ENCODE assay signal across 24 cellular contexts in genomic region chr19:8561071-8561764, GRCh38. TPM values are rescaled to one million over a fixed set of nuclear protein-coding genes. Genes with fewer than 3 reads are reported as not detected.
A peak's percentile ranks its signal among the peaks of the same experiment; 100 is the strongest.
DNase-seq lines count a peak whose midpoint lies in the region; ATAC-seq and TF ChIP-seq lines count a peak whose summit lies in the region.
"Had no signal": no experiment of that assay in that cellular context is flagged by ENCODE, and none has a peak within 500 bp of the region (broad histone marks: within the 10 kb centered on the region; RNA-seq: fewer than 3 reads in every experiment).

No MANE protein-coding gene starts in this region.

- POLR2A ChIA-PET in activated naive CD8-positive, alpha-beta T cell treated with anti-CD3 and anti-CD28 coated beads, Interleukin-2, amount 10 ng/mL, durations not matched to agents 7 days and 5 days (lab: Charles Lee), result no interaction called here
- POLR2A ChIA-PET in naive thymus-derived CD8-positive, alpha-beta T cell (lab: Charles Lee), result interaction anchor here (2.5 kb wide), 1 partner anchor 9 kb away, joined by 8 read pairs; no protein-coding TSS in a partner anchor

- TF ChIP-seq CTCF in GM10266 (IDR thresholded peaks at IDR 0.05; ENCODE audit: control insufficient read depth, insufficient read depth, low read depth, missing control alignments), result no peak

- H3K4me1 Mint-ChIP-seq in T-helper 1 cell treated with Interleukin-12 subunit alpha and Interleukin-12 subunit beta and Interleukin-4 antibody, amounts not matched to agents 30 μg/mL and 1 μg/mL, for 36 hours (ENCODE audit: low read depth), result peaks cover 32% of the 10 kb centered on the region
- H3K4me1 Mint-ChIP-seq in activated naive CD8-positive, alpha-beta T cell treated with anti-CD3 and anti-CD28 coated beads, Interleukin-2, amount 10 ng/mL, durations not matched to agents 7 days and 5 days, result peaks cover 23% of the 10 kb centered on the region
- H3K4me1 Mint-ChIP-seq in naive thymus-derived CD8-positive, alpha-beta T cell, result peaks cover 20 to 62% (median 40%) of the 10 kb centered on the region in 4 donors

- no peak for DNase-seq in T-helper 1 cell
- peak; percentile 54 for DNase-seq in ELF-1 (ENCODE audit: low read depth, low spot score)
- DNase-seq in activated naive CD8-positive, alpha-beta T cell treated with anti-CD3 and anti-CD28 coated beads, Interleukin-2, amount 10 ng/mL, durations not matched to agents 7 days and 5 days, result no peak
- no peak for DNase-seq in naive thymus-derived CD8-positive, alpha-beta T cell
- no peak for DNase-seq in T-helper 9 cell
- DNase-seq in GM10266 (ENCODE audit: extremely low spot score), result no peak
- DNase-seq: activated gamma-delta T cell treated with Interleukin-2 at 50 U/mL for 16 hours; DMS153; GF-D8; HCEC 1CT; NCI-H1417; NCI-H2171; NCI-H69; pancreas; SHP77; stimulated activated naive CD4-positive, alpha-beta T cell treated with Interleukin-2 at 50 U/mL for 16 hours; transverse colon had no signal

- no peaks in the 10 kb centered on the region for H3K9me3 Mint-ChIP-seq in T-helper 1 cell treated with Interleukin-12 subunit alpha and Interleukin-12 subunit beta and Interleukin-4 antibody, amounts not matched to agents 30 μg/mL and 1 μg/mL, for 36 hours
- H3K9me3 Mint-ChIP-seq in activated naive CD8-positive, alpha-beta T cell treated with anti-CD3 and anti-CD28 coated beads, Interleukin-2, amount 10 ng/mL, durations not matched to agents 7 days and 5 days, result no peaks in the 10 kb centered on the region
- H3K9me3 Mint-ChIP-seq in naive thymus-derived CD8-positive, alpha-beta T cell, result no peaks in the 10 kb centered on the region

- no peak overlapping the region for H3K4me3 Mint-ChIP-seq in T-helper 1 cell treated with Interleukin-12 subunit alpha and Interleukin-12 subunit beta and Interleukin-4 antibody, amounts not matched to agents 30 μg/mL and 1 μg/mL, for 36 hours
- H3K4me3 Mint-ChIP-seq in activated naive CD8-positive, alpha-beta T cell treated with anti-CD3 and anti-CD28 coated beads, Interleukin-2, amount 10 ng/mL, durations not matched to agents 7 days and 5 days, result no peak overlapping the region
- H3K4me3 Mint-ChIP-seq in naive thymus-derived CD8-positive, alpha-beta T cell, result peak overlapping the region in 1 of 10 donors; percentile 41
- H3K4me3 Mint-ChIP-seq: B cell had no signal

- peak overlapping the region; percentile 20 for H3K27ac Mint-ChIP-seq in T-helper 1 cell treated with Interleukin-12 subunit alpha and Interleukin-12 subunit beta and Interleukin-4 antibody, amounts not matched to agents 30 μg/mL and 1 μg/mL, for 36 hours
- H3K27ac Mint-ChIP-seq in activated naive CD8-positive, alpha-beta T cell treated with anti-CD3 and anti-CD28 coated beads, Interleukin-2, amount 10 ng/mL, durations not matched to agents 7 days and 5 days, result peak overlapping the region; percentile 68
- H3K27ac Mint-ChIP-seq in naive thymus-derived CD8-positive, alpha-beta T cell, result peak overlapping the region in 9 of 10 donors; percentile 22 to 90 (median 70)
- H3K27ac Mint-ChIP-seq: B cell had no signal

- no peaks in the 10 kb centered on the region for H3K27me3 Mint-ChIP-seq in T-helper 1 cell treated with Interleukin-12 subunit alpha and Interleukin-12 subunit beta and Interleukin-4 antibody, amounts not matched to agents 30 μg/mL and 1 μg/mL, for 36 hours (ENCODE audit: low read depth)
- no peaks in the 10 kb centered on the region for H3K27me3 Mint-ChIP-seq in activated naive CD8-positive, alpha-beta T cell treated with anti-CD3 and anti-CD28 coated beads, Interleukin-2, amount 10 ng/mL, durations not matched to agents 7 days and 5 days
- no peaks in the 10 kb centered on the region for H3K27me3 Mint-ChIP-seq in naive thymus-derived CD8-positive, alpha-beta T cell
- H3K27me3 Mint-ChIP-seq: B cell had no signal

- ATAC-seq in activated naive CD8-positive, alpha-beta T cell treated with anti-CD3 and anti-CD28 coated beads, Interleukin-2, amount 10 ng/mL, durations not matched to agents 7 days and 5 days (ENCODE audit: low read depth), result no peak
- no peak for ATAC-seq in naive thymus-derived CD8-positive, alpha-beta T cell
- ATAC-seq in HG03159 (IDR thresholded peaks at IDR 0.05; ENCODE audit: unreplicated experiment), result no peak
- ATAC-seq: GM12878, pancreas, sciatic nerve had no signal

- H3K36me3 Mint-ChIP-seq in T-helper 1 cell treated with Interleukin-12 subunit alpha and Interleukin-12 subunit beta and Interleukin-4 antibody, amounts not matched to agents 30 μg/mL and 1 μg/mL, for 36 hours (ENCODE audit: low read depth), result peaks cover 25% of the 10 kb centered on the region
- H3K36me3 Mint-ChIP-seq in activated naive CD8-positive, alpha-beta T cell treated with anti-CD3 and anti-CD28 coated beads, Interleukin-2, amount 10 ng/mL, durations not matched to agents 7 days and 5 days, result peaks cover 33% of the 10 kb centered on the region
- no peaks in the 10 kb centered on the region for H3K36me3 Mint-ChIP-seq in naive thymus-derived CD8-positive, alpha-beta T cell

RNA-seq across cellular contexts. Expression of gene MYO1F, which starts 16.0 kb away (rescaled TPM):
- 100 to 1,000 TPM; 306 to 332 TPM for total RNA-seq in activated naive CD8-positive, alpha-beta T cell treated with anti-CD3 and anti-CD28 coated beads, Interleukin-2, amount 10 ng/mL, durations not matched to agents 7 days and 5 days
- total RNA-seq in naive thymus-derived CD8-positive, alpha-beta T cell, result 10 to 100 TPM; 64.4 to 65.0 TPM
- 10 to 100 TPM in 1 of 3 donors, 1 to 10 TPM in 2; 4.4 to 30.1 (median 5.6) TPM for polyA plus RNA-seq in naive thymus-derived CD8-positive, alpha-beta T cell
- total RNA-seq: myocyte had no signal

RNA-seq across cellular contexts. Expression of gene ZNF414, which starts 47.3 kb away (rescaled TPM):
- total RNA-seq in activated naive CD8-positive, alpha-beta T cell treated with anti-CD3 and anti-CD28 coated beads, Interleukin-2, amount 10 ng/mL, durations not matched to agents 7 days and 5 days, result 10 to 100 TPM; 38.2 to 40.5 TPM
- 10 to 100 TPM; 70.2 to 73.1 TPM for total RNA-seq in naive thymus-derived CD8-positive, alpha-beta T cell
- polyA plus RNA-seq in naive thymus-derived CD8-positive, alpha-beta T cell, result 10 to 100 TPM; 15.2 to 34.2 (median 27.7) TPM

RNA-seq across cellular contexts. Expression of gene ADAMTS10, which starts 49.3 kb away (rescaled TPM):
- total RNA-seq in activated naive CD8-positive, alpha-beta T cell treated with anti-CD3 and anti-CD28 coated beads, Interleukin-2, amount 10 ng/mL, durations not matched to agents 7 days and 5 days, result 10 to 100 TPM; 40.3 to 41.3 TPM
- total RNA-seq in naive thymus-derived CD8-positive, alpha-beta T cell, result 100 to 1,000 TPM; 190 to 196 TPM
- 1 to 10 TPM; 1.2 to 3.4 (median 2.0) TPM for polyA plus RNA-seq in naive thymus-derived CD8-positive, alpha-beta T cell

RNA-seq across cellular contexts. Expression of gene PRAM1, which starts 58.8 kb away (rescaled TPM):
- 1 to 10 TPM; 2.3 to 2.5 TPM for total RNA-seq in activated naive CD8-positive, alpha-beta T cell treated with anti-CD3 and anti-CD28 coated beads, Interleukin-2, amount 10 ng/mL, durations not matched to agents 7 days and 5 days
- total RNA-seq in naive thymus-derived CD8-positive, alpha-beta T cell, result 1 to 10 TPM; 3.5 to 4.7 TPM
- under 1 TPM in 2 of 3 donors, not detected in 1; 0.07 to 0.20 TPM for polyA plus RNA-seq in naive thymus-derived CD8-positive, alpha-beta T cell
- total RNA-seq: ascending aorta, myocyte had no signal

Comparison
In these comparisons a context has a peak if more than half of its experiments do, and no peak if none do; other contexts are left out.
1. H3K27ac Mint-ChIP-seq: peak in every context shown above with its lines; median percentile 70 in naive thymus-derived CD8-positive, alpha-beta T cell; 68 in activated naive CD8-positive, alpha-beta T cell treated with anti-CD3 and anti-CD28 coated beads, Interleukin-2, amount 10 ng/mL, durations not matched to agents 7 days and 5 days; 20 in T-helper 1 cell treated with Interleukin-12 subunit alpha and Interleukin-12 subunit beta and Interleukin-4 antibody, amounts not matched to agents 30 μg/mL and 1 μg/mL, for 36 hours.
2. RNA of gene MYO1F, which starts 16.0 kb away (total RNA-seq): 306 to 332 TPM in activated naive CD8-positive, alpha-beta T cell treated with anti-CD3 and anti-CD28 coated beads, Interleukin-2, amount 10 ng/mL, durations not matched to agents 7 days and 5 days; 64.4 to 65.0 TPM in naive thymus-derived CD8-positive, alpha-beta T cell; every median in the first group is over 4 times any median in the second.
3. RNA of gene ADAMTS10, which starts 49.3 kb away (total RNA-seq): 190 to 196 TPM in naive thymus-derived CD8-positive, alpha-beta T cell; 40.3 to 41.3 TPM in activated naive CD8-positive, alpha-beta T cell treated with anti-CD3 and anti-CD28 coated beads, Interleukin-2, amount 10 ng/mL, durations not matched to agents 7 days and 5 days; every median in the first group is over 4 times any median in the second.